ENCODE assay signal across 9 cellular contexts in the genomic region with DNA sequence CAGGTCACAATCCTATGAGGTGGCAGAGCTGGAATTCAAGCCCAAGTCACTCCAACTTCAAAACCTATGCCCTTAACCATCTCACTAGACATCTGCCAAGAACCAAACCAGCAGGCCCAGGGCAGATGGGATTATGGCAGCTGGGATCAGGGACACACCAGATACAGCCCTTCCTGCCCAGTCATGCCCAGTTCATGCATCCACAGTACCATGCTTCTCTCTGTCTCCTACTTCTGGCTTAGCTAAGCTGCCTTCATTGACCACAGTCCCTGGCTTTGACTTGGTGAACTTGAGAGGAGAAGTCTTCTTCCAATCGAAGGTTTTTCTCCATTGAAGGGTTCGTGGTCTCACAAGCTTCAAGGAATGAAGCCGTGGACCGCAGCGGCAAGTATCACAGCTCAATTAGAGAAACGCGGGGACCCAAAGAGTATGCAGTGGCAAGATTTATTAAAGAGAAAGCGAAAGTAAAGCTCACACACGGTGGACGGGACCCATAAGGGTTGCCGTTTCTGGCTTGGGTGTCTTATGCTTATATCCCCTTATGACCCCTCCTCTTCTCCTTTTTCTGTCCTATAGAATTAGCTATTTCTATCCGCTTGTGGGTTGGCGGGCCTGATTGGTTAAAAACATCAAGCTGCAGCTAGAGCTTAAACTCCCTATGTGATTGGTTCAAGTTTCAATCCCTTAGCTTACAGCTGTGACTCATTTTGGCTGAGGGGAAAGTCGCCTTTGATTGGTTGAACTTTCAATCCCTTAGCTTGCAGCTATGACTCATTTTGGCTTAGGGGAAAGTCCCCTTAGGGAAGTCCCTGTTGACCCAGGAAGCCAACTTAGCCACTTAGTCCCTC.
DNase-seq lines count a peak whose midpoint lies in the region; ATAC-seq and TF ChIP-seq lines count a peak whose summit lies in the region.
"Had no signal": no experiment of that assay in that cellular context is flagged by ENCODE, and none has a peak within 500 bp of the region (broad histone marks: within the 10 kb centered on the region; RNA-seq: fewer than 3 reads in every experiment).

No MANE protein-coding gene starts in this region.

- H3K4me3 ChIP-seq in AG10803 (ENCODE audit: low read length) (no peak overlapping the region), esophagus muscularis mucosa (no peak overlapping the region), left ventricle myocardium inferior (no peak overlapping the region)
- H3K4me3 ChIP-seq: adrenal gland had no signal

- no peak for TF ChIP-seq EP300 in esophagus muscularis mucosa (IDR thresholded peaks at IDR 0.05)

- ATAC-seq in GM19035 (IDR thresholded peaks at IDR 0.05; ENCODE audit: unreplicated experiment) (peak; percentile 79), HG03135 (IDR thresholded peaks at IDR 0.05; ENCODE audit: unreplicated experiment) (peak; percentile 76), GM21737 (IDR thresholded peaks at IDR 0.05; ENCODE audit: unreplicated experiment) (no peak)

- H3K27me3 ChIP-seq in esophagus muscularis mucosa: no peaks in the 10 kb centered on the region
- H3K27me3 ChIP-seq in left ventricle myocardium inferior (ENCODE audit: low read depth): peaks cover 37% of the 10 kb centered on the region

- H3K4me1 ChIP-seq in esophagus muscularis mucosa (peaks cover 0 to 4% (median 0%) of the 10 kb centered on the region in 4 donors), left ventricle myocardium inferior (no peaks in the 10 kb centered on the region)
- H3K4me1 ChIP-seq: adrenal gland had no signal

- WGBS in esophagus muscularis mucosa: 88% methylated on average over 14 of the region's 14 CpGs

- H3K36me3 ChIP-seq in esophagus muscularis mucosa (no peaks in the 10 kb centered on the region), left ventricle myocardium inferior (no peaks in the 10 kb centered on the region)
- H3K36me3 ChIP-seq: adrenal gland had no signal

- intact Hi-C loops in esophagus muscularis mucosa (cut with DNase I) (no loop called here), left ventricle myocardium inferior (cut with micrococcal nuclease) (no loop called here)

- DNase-seq in AG10803 (ENCODE audit: low read depth) (peak; percentile 20), OCI-M1 (lab: John Stamatoyannopoulos, UW) (peak; percentile 52), esophagus muscularis mucosa (ENCODE audit: extremely low spot score) (peak; percentile 83), OCI-M2 (lab: John Stamatoyannopoulos, UW; ENCODE audit: unreplicated experiment) (no peak), left ventricle myocardium inferior (no peak)

- H3K27ac ChIP-seq in esophagus muscularis mucosa (replicated peaks in 1 of 4) (no peak overlapping the region), left ventricle myocardium inferior (replicated peaks) (no peak overlapping the region)
- H3K27ac ChIP-seq: adrenal gland had no signal

- TF ChIP-seq CTCF in AG10803 (conservative IDR thresholded peaks at IDR 0.05; ENCODE audit: low read length) (no peak), esophagus muscularis mucosa (IDR thresholded peaks at IDR 0.05) (no peak), left ventricle myocardium inferior (IDR thresholded peaks at IDR 0.05; ENCODE audit: borderline replicate concordance) (no peak)

- no peaks in the 10 kb centered on the region for H3K9me3 ChIP-seq in esophagus muscularis mucosa
- no peaks in the 10 kb centered on the region for H3K9me3 ChIP-seq in left ventricle myocardium inferior (replicated peaks)
- H3K9me3 ChIP-seq: adrenal gland had no signal

- TF ChIP-seq POLR2A in esophagus muscularis mucosa (IDR thresholded peaks at IDR 0.05; ENCODE audit: low read depth): no peak

Comparison
In these comparisons a context has a peak if more than half of its experiments do, and no peak if none do; other contexts are left out.
1. DNase-seq: peak in AG10803 (single experiment), OCI-M1 (single experiment) and esophagus muscularis mucosa (single experiment); none in OCI-M2 (single experiment) and left ventricle myocardium inferior (single experiment).